Comparison of ENCODE assay signal across 8 cellular contexts in the genomic region with DNA sequence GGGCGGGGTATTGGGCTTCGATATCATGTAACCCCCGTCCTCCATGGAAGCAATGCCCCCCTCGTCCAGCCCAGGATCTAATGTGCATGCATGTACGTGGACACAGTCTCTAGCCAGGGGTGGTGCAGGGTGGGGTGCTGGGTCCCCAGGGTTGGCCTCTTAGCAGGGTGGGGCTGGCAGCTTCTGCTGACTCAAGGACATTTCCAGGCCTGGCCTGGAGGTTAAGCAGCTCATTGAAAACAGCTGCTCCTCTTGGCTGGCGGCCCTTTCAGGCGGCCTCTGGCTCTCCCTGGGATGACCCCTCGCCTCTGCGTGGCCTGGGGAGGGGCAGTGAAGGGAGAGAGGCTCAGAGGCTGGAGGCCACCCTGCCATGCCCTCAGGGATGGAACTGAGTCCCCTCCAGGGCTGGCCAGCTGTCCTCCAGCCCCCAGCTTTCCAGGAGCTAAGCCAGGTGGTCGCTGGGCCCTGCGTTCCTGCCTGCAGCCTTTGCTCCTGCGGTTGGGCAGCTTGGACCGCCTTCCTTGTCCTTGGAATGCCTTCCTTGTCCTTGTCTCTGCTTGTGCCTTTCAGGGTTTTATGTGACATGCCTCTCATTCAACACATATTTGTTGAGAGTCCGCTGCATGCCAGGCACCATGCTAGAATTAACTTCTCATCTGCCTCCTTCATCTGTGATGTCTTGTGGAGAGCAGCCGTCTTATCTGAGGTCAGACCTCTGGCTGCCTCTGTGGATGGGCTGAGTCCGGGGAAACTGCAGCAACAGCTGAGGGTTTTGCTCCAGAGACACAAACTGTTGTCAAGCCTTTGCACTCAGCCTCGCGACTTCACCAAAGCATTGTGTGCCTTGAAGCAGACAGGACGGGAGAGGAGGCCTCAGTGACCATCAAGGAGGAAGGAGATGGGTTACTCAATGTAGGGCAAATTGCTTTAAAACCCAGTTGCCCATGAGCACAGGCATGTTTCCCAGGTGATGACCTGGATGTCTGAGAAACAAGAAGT. TPM values are rescaled to one million over a fixed set of nuclear protein-coding genes. Genes with fewer than 3 reads are reported as not detected.
A peak's percentile ranks its signal among the peaks of the same experiment; 100 is the strongest.
DNase-seq lines count a peak whose midpoint lies in the region; ATAC-seq and TF ChIP-seq lines count a peak whose summit lies in the region.

No MANE protein-coding gene starts in this region.

- H3K36me3 ChIP-seq in upper lobe of left lung, result no peaks in the 10 kb centered on the region

- 53 to 64% methylated on average over 15 to 16 of the region's 19 CpGs for WGBS in upper lobe of left lung, 2 donors

- DNase-seq in activated effector memory CD4-positive, alpha-beta T cell treated with anti-CD3 and anti-CD28 coated beads, Interleukin-2, amount 50 U/mL, for 16 hours, result peak; percentile 58
- DNase-seq in activated effector memory CD4-positive, alpha-beta T cell treated with Interleukin-2 at 50 U/mL for 16 hours, result no peak
- DNase-seq in activated naive CD8-positive, alpha-beta T cell treated with anti-CD3 and anti-CD28 coated beads, Interleukin-2, amount 10 ng/mL, durations not matched to agents 7 days and 5 days, result no peak
- DNase-seq in left kidney (ENCODE audit: low read depth, low spot score) (peak; percentile 53), upper lobe of left lung (peak; percentile 51 to 83)

- H3K4me1 Mint-ChIP-seq in activated naive CD8-positive, alpha-beta T cell treated with anti-CD3 and anti-CD28 coated beads, Interleukin-2, amount 10 ng/mL, durations not matched to agents 7 days and 5 days, result peaks cover 18% of the 10 kb centered on the region

- peak overlapping the region; percentile 64 to 90 (median 81) for H3K27ac ChIP-seq in upper lobe of left lung

- TF ChIP-seq CTCF in upper lobe of left lung (IDR thresholded peaks at IDR 0.05), result no peak

- no peak for ATAC-seq in activated naive CD8-positive, alpha-beta T cell treated with anti-CD3 and anti-CD28 coated beads, Interleukin-2, amount 10 ng/mL, durations not matched to agents 7 days and 5 days (ENCODE audit: low read depth)
- ATAC-seq in upper lobe of left lung (ENCODE audit: low FRiP score in 2 of 2) (peak; percentile 67 to 78), GM18858 (IDR thresholded peaks at IDR 0.05; ENCODE audit: unreplicated experiment) (no peak), HG02571 (IDR thresholded peaks at IDR 0.05; ENCODE audit: unreplicated experiment) (no peak), GM18520 (IDR thresholded peaks at IDR 0.05; ENCODE audit: unreplicated experiment) (no peak)

- H3K9me3 Mint-ChIP-seq in activated naive CD8-positive, alpha-beta T cell treated with anti-CD3 and anti-CD28 coated beads, Interleukin-2, amount 10 ng/mL, durations not matched to agents 7 days and 5 days, result no peaks in the 10 kb centered on the region

- POLR2A ChIA-PET in activated naive CD8-positive, alpha-beta T cell treated with anti-CD3 and anti-CD28 coated beads, Interleukin-2, amount 10 ng/mL, durations not matched to agents 7 days and 5 days (lab: Charles Lee), result no interaction called here

- peaks cover 45% of the 10 kb centered on the region for H3K27me3 Mint-ChIP-seq in activated naive CD8-positive, alpha-beta T cell treated with anti-CD3 and anti-CD28 coated beads, Interleukin-2, amount 10 ng/mL, durations not matched to agents 7 days and 5 days

- peak overlapping the region; percentile 80 for H3K4me3 Mint-ChIP-seq in activated naive CD8-positive, alpha-beta T cell treated with anti-CD3 and anti-CD28 coated beads, Interleukin-2, amount 10 ng/mL, durations not matched to agents 7 days and 5 days

- TF ChIP-seq POLR2A in upper lobe of left lung (IDR thresholded peaks at IDR 0.05), result no peak

- TF ChIP-seq EP300 in upper lobe of left lung (IDR thresholded peaks at IDR 0.05), result no peak

- no peaks in the 10 kb centered on the region for H3K9me3 ChIP-seq in upper lobe of left lung

- no peaks in the 10 kb centered on the region for H3K27me3 ChIP-seq in upper lobe of left lung

- no peaks in the 10 kb centered on the region for H3K36me3 Mint-ChIP-seq in activated naive CD8-positive, alpha-beta T cell treated with anti-CD3 and anti-CD28 coated beads, Interleukin-2, amount 10 ng/mL, durations not matched to agents 7 days and 5 days

- peak overlapping the region in 2 of 4 donors; percentile 51 to 52 for H3K4me3 ChIP-seq in upper lobe of left lung

- no peak overlapping the region for H3K27ac Mint-ChIP-seq in activated naive CD8-positive, alpha-beta T cell treated with anti-CD3 and anti-CD28 coated beads, Interleukin-2, amount 10 ng/mL, durations not matched to agents 7 days and 5 days

- H3K4me1 ChIP-seq in upper lobe of left lung, result peaks cover 21 to 34% (median 33%) of the 10 kb centered on the region in 4 donors

RNA-seq across cellular contexts. Expression of a gene that starts 26.7 kb away (rescaled TPM):
- total RNA-seq in activated naive CD8-positive, alpha-beta T cell treated with anti-CD3 and anti-CD28 coated beads, Interleukin-2, amount 10 ng/mL, durations not matched to agents 7 days and 5 days, result 1 to 10 TPM; 1.6 to 2.4 TPM
- total RNA-seq in upper lobe of left lung, result 100 to 1,000 TPM in 4 of 6 donors, 10 to 100 TPM in 2; 32.1 to 185 (median 116) TPM

Comparison
In these comparisons a context has a peak if more than half of its experiments do, and no peak if none do; other contexts are left out.
1. DNase-seq: peak in activated effector memory CD4-positive, alpha-beta T cell treated with anti-CD3 and anti-CD28 coated beads, Interleukin-2, amount 50 U/mL, for 16 hours (single experiment), left kidney (single experiment) and upper lobe of left lung (2 of 2); none in activated effector memory CD4-positive, alpha-beta T cell treated with Interleukin-2 at 50 U/mL for 16 hours (single experiment) and activated naive CD8-positive, alpha-beta T cell treated with anti-CD3 and anti-CD28 coated beads, Interleukin-2, amount 10 ng/mL, durations not matched to agents 7 days and 5 days (single experiment).
2. ATAC-seq: peak in upper lobe of left lung (2 of 2); none in activated naive CD8-positive, alpha-beta T cell treated with anti-CD3 and anti-CD28 coated beads, Interleukin-2, amount 10 ng/mL, durations not matched to agents 7 days and 5 days (single experiment), GM18858 (single experiment), HG02571 (single experiment) and GM18520 (single experiment).
3. RNA of a gene that starts 26.7 kb away (total RNA-seq): 32.1 to 185 TPM in upper lobe of left lung; 1.6 to 2.4 TPM in activated naive CD8-positive, alpha-beta T cell treated with anti-CD3 and anti-CD28 coated beads, Interleukin-2, amount 10 ng/mL, durations not matched to agents 7 days and 5 days; every median in the first group is over 4 times any median in the second.